In the genomic region with DNA sequence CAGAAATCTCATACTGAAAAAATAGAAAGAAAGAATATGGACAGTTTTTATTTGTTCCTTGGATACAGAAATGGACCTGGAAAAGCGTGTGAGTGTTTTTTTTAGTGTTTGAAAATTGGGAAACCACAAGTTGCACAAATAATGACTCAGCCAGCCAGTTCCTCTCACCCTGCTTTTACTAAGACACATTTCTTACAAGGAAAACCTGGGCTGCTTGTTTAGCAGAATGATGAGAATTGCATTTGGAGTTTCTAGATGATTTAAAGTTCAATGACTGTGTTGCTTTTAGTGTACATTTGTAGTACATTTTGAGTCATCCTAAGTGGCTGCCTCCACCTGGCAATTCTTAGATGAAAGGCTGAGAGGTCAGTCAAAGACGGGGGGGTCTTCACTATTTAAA, we compare ENCODE assay signal across 12 cellular contexts.
DNase-seq lines count a peak whose midpoint lies in the region; ATAC-seq and TF ChIP-seq lines count a peak whose summit lies in the region.
"Had no signal": no experiment of that assay in that cellular context is flagged by ENCODE, and none has a peak within 500 bp of the region (broad histone marks: within the 10 kb centered on the region; RNA-seq: fewer than 3 reads in every experiment).

No MANE protein-coding gene starts in this region.

- TF ChIP-seq CTCF in fibroblast of lung (conservative IDR thresholded peaks at IDR 0.05 in 1 of 2, IDR thresholded peaks at IDR 0.05 in 1 of 2; ENCODE audit: low read depth in 1 of 2, low read length in 2 of 2) (no peak), upper lobe of left lung (IDR thresholded peaks at IDR 0.05) (no peak), A673 (conservative IDR thresholded peaks at IDR 0.05; ENCODE audit: low read depth, low read length) (no peak)

- TF ChIP-seq EP300 in upper lobe of left lung (IDR thresholded peaks at IDR 0.05) = peak in 1 of 4 donors; percentile 32

- no peak for TF ChIP-seq POLR2A in upper lobe of left lung (IDR thresholded peaks at IDR 0.05)

- H3K27ac ChIP-seq in fibroblast of lung (ENCODE audit: insufficient read depth, low read length) = no peak overlapping the region
- peak overlapping the region; percentile 46 to 82 (median 63) for H3K27ac ChIP-seq in upper lobe of left lung
- H3K27ac ChIP-seq in A673 (ENCODE audit: low read depth, low read length, poor library complexity, severe bottlenecking) = no peak overlapping the region
- no peak overlapping the region for H3K27ac ChIP-seq in aorta (ENCODE audit: low read depth in 1 of 2, low read length in 2 of 2)
- H3K27ac ChIP-seq: 22Rv1, parathyroid adenoma had no signal

- BruUV-seq in A673 (replicated peaks; lab: Mats Ljungman, UMichigan) = no TSS peak

- CTCF ChIA-PET in A673 (lab: Charles Lee) = no interaction called here

- no peaks in the 10 kb centered on the region for H3K79me2 ChIP-seq in fibroblast of lung (ENCODE audit: control insufficient read depth, insufficient read depth, low read length)
- H3K79me2 ChIP-seq: parathyroid adenoma had no signal

- no peak overlapping the region for H3K4me2 ChIP-seq in fibroblast of lung (ENCODE audit: extremely low read depth, insufficient read depth, low read length)

- H3K9ac ChIP-seq in fibroblast of lung (ENCODE audit: insufficient read depth, low read length) = no peak overlapping the region
- H3K9ac ChIP-seq: parathyroid adenoma had no signal

- peak; percentile 59 to 78 for ATAC-seq in upper lobe of left lung (ENCODE audit: low FRiP score in 2 of 2)
- ATAC-seq in aorta (ENCODE audit: low FRiP score) = no peak
- ATAC-seq: body of pancreas had no signal

- H3K4me3 ChIP-seq in fibroblast of lung (replicated peaks in 1 of 4; ENCODE audit: control extremely low read depth in 1 of 4, insufficient read depth in 1 of 4, low read depth in 3 of 4, low read length in 4 of 4) (no peak overlapping the region), upper lobe of left lung (no peak overlapping the region), A673 (ENCODE audit: low read depth, low read length, poor library complexity, severe bottlenecking) (no peak overlapping the region), aorta (ENCODE audit: low read length in 2 of 2) (no peak overlapping the region)
- H3K4me3 ChIP-seq: body of pancreas had no signal

- POLR2A ChIA-PET in A673 (lab: Charles Lee; ENCODE audit: low non-redundant PET) = no interaction called here

- intact Hi-C loops in A673 (cut with micrococcal nuclease; ENCODE audit: unreplicated experiment) = no loop called here
- intact Hi-C loops in aorta (cut with DNase I) = no loop called here

- no peak overlapping the region for H2AFZ ChIP-seq in fibroblast of lung (ENCODE audit: low read length)
- H2AFZ ChIP-seq: parathyroid adenoma had no signal

- no peaks in the 10 kb centered on the region for H3K36me3 ChIP-seq in fibroblast of lung (ENCODE audit: control insufficient read depth, insufficient read depth, low read length)
- H3K36me3 ChIP-seq in upper lobe of left lung = no peaks in the 10 kb centered on the region
- H3K36me3 ChIP-seq in A673 (ENCODE audit: insufficient read depth, low read length, poor library complexity, severe bottlenecking) = no peaks in the 10 kb centered on the region
- no peaks in the 10 kb centered on the region for H3K36me3 ChIP-seq in aorta (ENCODE audit: control insufficient read depth in 1 of 2, insufficient read depth in 2 of 2, low read length in 1 of 2)

- no peaks in the 10 kb centered on the region for H3K9me3 ChIP-seq in fibroblast of lung (ENCODE audit: control insufficient read depth, insufficient read depth, low read depth, low read length)
- H3K9me3 ChIP-seq in upper lobe of left lung = no peaks in the 10 kb centered on the region
- no peaks in the 10 kb centered on the region for H3K9me3 ChIP-seq in A673 (ENCODE audit: low read depth, low read length, poor library complexity, severe bottlenecking)
- no peaks in the 10 kb centered on the region for H3K9me3 ChIP-seq in aorta (ENCODE audit: control insufficient read depth, low read length)
- H3K9me3 ChIP-seq: body of pancreas had no signal

- DNase-seq in DMS79 treated with DMSO at 0.1 percent for 48 hours (lab: John Stamatoyannopoulos, UW) = peak; percentile 25
- DNase-seq in DMS79 (lab: John Stamatoyannopoulos, UW) = no peak
- DNase-seq in NOMO-1 treated with DMSO at 0.1 percent for 48 hours (lab: John Stamatoyannopoulos, UW; ENCODE audit: unreplicated experiment) = peak; percentile 87
- DNase-seq in fibroblast of lung (ENCODE audit: low read depth in 2 of 2) = peak; percentile 47 to 75
- DNase-seq in upper lobe of left lung = peak in 1 of 2 donors; percentile 45
- DNase-seq in ureter (ENCODE audit: low spot score) = no peak
- no peak for DNase-seq in A673 (ENCODE audit: low spot score)
- DNase-seq in aorta = no peak
- DNase-seq: activated CD4-positive, alpha-beta T cell treated with anti-CD3 and anti-CD28 coated beads, Interleukin-2, amount 50 U/mL, for 48 hours had no signal

- no peaks in the 10 kb centered on the region for H4K20me1 ChIP-seq in fibroblast of lung (ENCODE audit: control insufficient read depth, extremely low read depth, insufficient read depth, low read length)

- H3K4me1 ChIP-seq in fibroblast of lung (ENCODE audit: control insufficient read depth, extremely low read depth, insufficient read depth, low read length) (no peaks in the 10 kb centered on the region), upper lobe of left lung (peaks cover 2 to 10% (median 6%) of the 10 kb centered on the region in 4 donors), A673 (ENCODE audit: insufficient read depth, low read length, poor library complexity, severe bottlenecking) (no peaks in the 10 kb centered on the region), aorta (ENCODE audit: control insufficient read depth in 1 of 2, insufficient read depth in 2 of 2, low read length in 2 of 2) (no peaks in the 10 kb centered on the region)
- H3K4me1 ChIP-seq: body of pancreas, parathyroid adenoma had no signal

- WGBS in upper lobe of left lung, 2 donors = 21 to 24% methylated on average over 2 of the region's 2 CpGs
- WGBS in aorta, 2 donors = 21 to 33% methylated on average over 2 of the region's 2 CpGs

- H3K27me3 ChIP-seq in fibroblast of lung (ENCODE audit: control insufficient read depth, insufficient read depth, low read length) = no peaks in the 10 kb centered on the region
- no peaks in the 10 kb centered on the region for H3K27me3 ChIP-seq in upper lobe of left lung
- no peaks in the 10 kb centered on the region for H3K27me3 ChIP-seq in A673 (replicated peaks; ENCODE audit: insufficient read depth, low read depth, low read length, poor library complexity)
- no peaks in the 10 kb centered on the region for H3K27me3 ChIP-seq in aorta (ENCODE audit: control insufficient read depth in 1 of 2, insufficient read depth in 2 of 2, low read length in 1 of 2)
- H3K27me3 ChIP-seq: body of pancreas had no signal

Comparison
In these comparisons a context has a peak if more than half of its experiments do, and no peak if none do; other contexts are left out.
1. DNase-seq: peak in DMS79 treated with DMSO at 0.1 percent for 48 hours (single experiment), NOMO-1 treated with DMSO at 0.1 percent for 48 hours (single experiment) and fibroblast of lung (2 of 2); none in DMS79 (single experiment), ureter (single experiment), A673 (single experiment) and aorta (0 of 2).
2. H3K27ac ChIP-seq: peak in upper lobe of left lung (4 of 4); none in fibroblast of lung (single experiment), A673 (single experiment) and aorta (0 of 2).